ENCODE assay signal across 1 cellular context in genomic region chr21:42782723-42783247, GRCh38.
TF ChIP-seq lines count a peak whose summit lies in the region.

No MANE protein-coding gene starts in this region.

TF ChIP-seq in SK-N-SH treated with all-trans-retinoic acid at 6 μM for 48 hours, 23 proteins besides CTCF, POLR2A, EP300 and RAD21 (continued from another document):
- no peak for TF ChIP-seq TSHZ2 (CRISPR knock-in tag; IDR thresholded peaks at IDR 0.05)
- TF ChIP-seq ZFP3 (CRISPR knock-in tag; IDR thresholded peaks at IDR 0.05), result no peak
- no peak for TF ChIP-seq POU6F1 (CRISPR knock-in tag; IDR thresholded peaks at IDR 0.05; ENCODE audit: borderline replicate concordance, low read depth)
- TF ChIP-seq ZNF565 (CRISPR knock-in tag; conservative IDR thresholded peaks at IDR 0.05; ENCODE audit: low read depth), result no peak
